In the genomic region with DNA sequence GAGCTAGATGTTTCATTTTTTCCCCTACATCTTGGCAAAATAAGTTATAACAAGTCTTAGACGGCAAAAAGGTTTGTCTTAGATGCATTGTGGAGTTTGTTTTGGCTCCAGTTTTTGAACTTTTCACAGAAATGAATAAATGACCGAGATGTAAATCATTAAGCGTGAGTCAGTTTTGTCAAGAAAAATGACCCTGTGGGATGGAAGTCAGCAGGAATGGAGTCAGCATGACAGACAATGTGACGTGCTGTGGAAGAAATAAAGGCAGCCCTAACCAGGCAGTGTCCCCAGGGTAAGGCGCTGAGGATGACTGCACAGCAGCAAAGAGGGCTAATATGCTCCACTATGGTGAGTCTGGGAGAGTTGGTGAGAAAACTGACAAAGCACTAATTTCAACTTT, we compare ENCODE assay signal across 14 cellular contexts.
A peak's percentile ranks its signal among the peaks of the same experiment; 100 is the strongest.
DNase-seq lines count a peak whose midpoint lies in the region; ATAC-seq and TF ChIP-seq lines count a peak whose summit lies in the region.
"Had no signal": no experiment of that assay in that cellular context is flagged by ENCODE, and none has a peak within 500 bp of the region (broad histone marks: within the 10 kb centered on the region; RNA-seq: fewer than 3 reads in every experiment).

No MANE protein-coding gene starts in this region.

- H3K4me3 ChIP-seq in astrocyte of the spinal cord (ENCODE audit: low read depth, low read length) = no peak overlapping the region
- H3K4me3 ChIP-seq in fibroblast of the aortic adventitia (ENCODE audit: low read depth, low read length) = no peak overlapping the region
- no peak overlapping the region for H3K4me3 ChIP-seq in tibial artery
- H3K4me3 ChIP-seq: BLaER1 treated with 17β-estradiol and CSF1 and Interleukin-3, amounts not matched to agents 10 nM and 100 nM had no signal

- DNase-seq in M059J (ENCODE audit: low read depth) = peak; percentile 53
- peak; percentile 37 for DNase-seq in astrocyte of the spinal cord (ENCODE audit: low read depth, low spot score)
- peak; percentile 55 for DNase-seq in fibroblast of the aortic adventitia (ENCODE audit: low read depth)
- peak in 1 of 2 donors; percentile 74 for DNase-seq in tibial artery
- no peak for DNase-seq in activated CD4-positive, alpha-beta T cell treated with anti-CD3 and anti-CD28 coated beads, Interleukin-2, amount 50 U/mL, for 4 hours
- no peak for DNase-seq in activated T-cell treated with anti-CD3 and anti-CD28 coated beads, Interleukin-2, amount 50 U/mL, for 24 hours
- DNase-seq: CD8-positive, alpha-beta memory T cell; NCI-H1105 treated with DMSO at 0.1 percent for 48 hours; NCI-H1694; NCI-H748 treated with DMSO at 0.1 percent for 48 hours; NK-92 treated with Interleukin-12 subunit alpha and Interleukin-12 subunit beta, amount 100 ng/mL, for 24 hours; RPMI8226 had no signal

- no peaks in the 10 kb centered on the region for H3K36me3 Mint-ChIP-seq in activated T-cell treated with anti-CD3 and anti-CD28 coated beads, Interleukin-2, amount 50 U/mL, for 24 hours (ENCODE audit: low read depth)
- H3K36me3 Mint-ChIP-seq: CD8-positive, alpha-beta memory T cell had no signal

- H3K9me3 ChIP-seq in tibial artery = no peaks in the 10 kb centered on the region
- H3K9me3 ChIP-seq: BLaER1 treated with 17β-estradiol and CSF1 and Interleukin-3, amounts not matched to agents 10 nM and 100 nM had no signal

- intact Hi-C loops in tibial artery (cut with DNase I; ENCODE audit: low total_unique reads) = no loop called here

- in situ Hi-C loops in astrocyte of the spinal cord (cut with HindIII; ENCODE audit: low sequenced_read_pairs) = no loop called here

- no peak overlapping the region for H3K27ac Mint-ChIP-seq in activated T-cell treated with anti-CD3 and anti-CD28 coated beads, Interleukin-2, amount 50 U/mL, for 24 hours

- no peaks in the 10 kb centered on the region for H3K36me3 ChIP-seq in tibial artery
- H3K36me3 ChIP-seq: BLaER1 treated with 17β-estradiol and CSF1 and Interleukin-3, amounts not matched to agents 10 nM and 100 nM had no signal

- H3K4me3 Mint-ChIP-seq in activated T-cell treated with anti-CD3 and anti-CD28 coated beads, Interleukin-2, amount 50 U/mL, for 24 hours = no peak overlapping the region
- H3K4me3 Mint-ChIP-seq: CD8-positive, alpha-beta memory T cell had no signal

- H3K27me3 ChIP-seq in tibial artery = no peaks in the 10 kb centered on the region
- H3K27me3 ChIP-seq: BLaER1 treated with 17β-estradiol and CSF1 and Interleukin-3, amounts not matched to agents 10 nM and 100 nM had no signal

- TF ChIP-seq CTCF in astrocyte of the spinal cord (IDR thresholded peaks at IDR 0.05; ENCODE audit: low read depth, low read length) = no peak
- TF ChIP-seq CTCF in fibroblast of the aortic adventitia (IDR thresholded peaks at IDR 0.05; ENCODE audit: insufficient read depth, low read length) = no peak
- no peak for TF ChIP-seq CTCF in tibial artery (IDR thresholded peaks at IDR 0.05)

- H3K9me3 Mint-ChIP-seq in activated T-cell treated with anti-CD3 and anti-CD28 coated beads, Interleukin-2, amount 50 U/mL, for 24 hours = no peaks in the 10 kb centered on the region
- H3K9me3 Mint-ChIP-seq: CD8-positive, alpha-beta memory T cell had no signal

- H3K4me1 ChIP-seq in tibial artery = peaks cover 0 to 35% (median 2%) of the 10 kb centered on the region in 4 donors
- H3K4me1 ChIP-seq: BLaER1 treated with 17β-estradiol and CSF1 and Interleukin-3, amounts not matched to agents 10 nM and 100 nM had no signal

- ATAC-seq in GM18517 (IDR thresholded peaks at IDR 0.05; ENCODE audit: unreplicated experiment) = no peak

- H3K27me3 Mint-ChIP-seq in activated T-cell treated with anti-CD3 and anti-CD28 coated beads, Interleukin-2, amount 50 U/mL, for 24 hours = peaks cover 7% of the 10 kb centered on the region

- H3K4me1 Mint-ChIP-seq in activated T-cell treated with anti-CD3 and anti-CD28 coated beads, Interleukin-2, amount 50 U/mL, for 24 hours (ENCODE audit: low read depth) = no peaks in the 10 kb centered on the region
- H3K4me1 Mint-ChIP-seq: CD8-positive, alpha-beta memory T cell had no signal

- peak overlapping the region; percentile 13 to 44 for H3K27ac ChIP-seq in tibial artery
- H3K27ac ChIP-seq: BLaER1 treated with 17β-estradiol and CSF1 and Interleukin-3, amounts not matched to agents 10 nM and 100 nM had no signal

Comparison
In these comparisons a context has a peak if more than half of its experiments do, and no peak if none do; other contexts are left out.
1. DNase-seq: peak in M059J (single experiment), astrocyte of the spinal cord (single experiment) and fibroblast of the aortic adventitia (single experiment); none in activated CD4-positive, alpha-beta T cell treated with anti-CD3 and anti-CD28 coated beads, Interleukin-2, amount 50 U/mL, for 4 hours (0 of 2) and activated T-cell treated with anti-CD3 and anti-CD28 coated beads, Interleukin-2, amount 50 U/mL, for 24 hours (single experiment).